In genomic region chr1:208785629-208786028, GRCh38 we compare ENCODE assay signal across 6 cellular contexts.
"Had no signal": no experiment of that assay in that cellular context is flagged by ENCODE, and none has a peak within 500 bp of the region (broad histone marks: within the 10 kb centered on the region; RNA-seq: fewer than 3 reads in every experiment).

No MANE protein-coding gene starts in this region.

- DNase-seq: IMR-90, KBM-7, KG1 had no signal

- ATAC-seq: K562 had no signal

- H3K27ac ChIP-seq: HL-60 had no signal

- FAIRE-seq: HTR-8/SVneo, K562 had no signal

- H3K4me3 ChIP-seq: K562 had no signal
